1 cellular context compared by ENCODE assay signal in genomic region chr5:177554474-177555111, GRCh38.
TF ChIP-seq lines count a peak whose summit lies in the region.

Gene FAM193B (minus strand): TSS chr5:177554563. CDS start chr5:177554458, 105 bp downstream.

TF ChIP-seq in GM23338, 12 proteins besides CTCF, POLR2A, EP300 and RAD21 (continued from another document):
- TF ChIP-seq EZH2 (IDR thresholded peaks at IDR 0.05; ENCODE audit: low read depth, unreplicated experiment) (no peak), ETS1 (IDR thresholded peaks at IDR 0.05) (peak; percentile 91), POLR2AphosphoS5 (IDR thresholded peaks at IDR 0.05; ENCODE audit: low read depth) (peak; percentile 45; the same call in 1 of the 2 replicates), REST (IDR thresholded peaks at IDR 0.05; ENCODE audit: unreplicated experiment) (peak; percentile 5)
